Comparison of ENCODE assay signal across 1 cellular context in the genomic region with DNA sequence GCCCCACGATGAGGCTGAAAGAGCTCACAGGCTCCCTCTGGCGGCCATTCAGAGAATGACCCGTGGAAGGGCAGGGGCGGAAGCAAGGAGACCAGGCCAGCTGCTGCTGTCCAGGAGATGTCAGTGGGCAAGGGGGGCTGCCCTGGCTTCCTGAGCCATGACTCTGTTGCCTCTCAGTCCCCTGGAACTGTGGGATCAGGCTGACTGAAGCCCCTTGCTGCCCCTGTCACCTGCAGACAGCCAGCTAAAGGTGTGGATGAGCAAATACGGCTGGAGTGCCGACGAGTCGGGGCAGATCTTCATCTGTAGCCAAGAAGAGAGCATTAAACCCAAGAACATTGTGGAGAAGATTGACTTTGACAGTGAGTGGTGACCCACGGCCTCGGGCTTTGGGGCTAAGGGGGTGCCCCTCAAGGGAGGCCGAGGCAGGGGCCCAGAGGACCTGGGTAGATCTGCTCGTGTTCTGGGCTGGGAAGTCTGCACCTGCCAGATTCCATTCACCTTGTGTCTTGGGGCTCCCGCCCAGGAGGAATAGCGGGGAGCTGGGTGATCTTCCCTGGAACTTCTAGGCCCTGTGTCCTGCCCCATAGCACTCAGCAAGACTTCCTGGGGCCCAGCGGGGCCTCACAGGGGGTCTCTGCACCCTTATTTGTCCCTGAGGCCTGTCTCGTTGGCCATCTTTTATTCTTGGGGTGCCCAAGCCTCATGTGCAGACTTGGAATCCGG.
TF ChIP-seq lines count a peak whose summit lies in the region.

No MANE protein-coding gene starts in this region.

TF ChIP-seq in HepG2, 621 proteins besides CTCF, POLR2A, EP300 and RAD21 (continues in another document):
- TF ChIP-seq ELF3 (CRISPR knock-in tag; IDR thresholded peaks at IDR 0.05) (0 out of 2 replicates have a peak, but pooled peaks have one; percentile 34), GATAD2A (CRISPR knock-in tag; IDR thresholded peaks at IDR 0.05) (peak; percentile 28; the same call in 1 of the 2 replicates), MIXL1 (CRISPR knock-in tag; IDR thresholded peaks at IDR 0.05) (0 out of 2 replicates have a peak, but pooled peaks have one; percentile 14), KDM2A (CRISPR knock-in tag; IDR thresholded peaks at IDR 0.05; ENCODE audit: borderline replicate concordance, low read depth) (peak; percentile 21; the same call in 1 of the 2 replicates), SMARCE1 (IDR thresholded peaks at IDR 0.05; ENCODE audit: borderline replicate concordance) (no peak), ARNT2 (CRISPR knock-in tag; IDR thresholded peaks at IDR 0.05; ENCODE audit: low read depth) (no peak), ZNF563 (CRISPR knock-in tag; IDR thresholded peaks at IDR 0.05) (0 out of 2 replicates have a peak, but pooled peaks have one; percentile 27), RELA (CRISPR knock-in tag; IDR thresholded peaks at IDR 0.05) (no peak), ZNF335 (CRISPR knock-in tag; IDR thresholded peaks at IDR 0.05) (no peak), ZNF501 (CRISPR knock-in tag; IDR thresholded peaks at IDR 0.05) (no peak; the same call in 1 of the 2 replicates), KAT8 (CRISPR knock-in tag; IDR thresholded peaks at IDR 0.05) (0 out of 2 replicates have a peak, but pooled peaks have one; percentile 23), ZSCAN9 (CRISPR knock-in tag; IDR thresholded peaks at IDR 0.05; ENCODE audit: borderline replicate concordance) (no peak), SMC3 (IDR thresholded peaks at IDR 0.05; ENCODE audit: low read length) (peak; percentile 78), ARNTL (CRISPR knock-in tag; IDR thresholded peaks at IDR 0.05) (no peak), ZNF788 (CRISPR knock-in tag; IDR thresholded peaks at IDR 0.05; ENCODE audit: borderline replicate concordance) (peak; percentile 31; the same call in 1 of the 2 replicates), SALL2 (CRISPR knock-in tag; IDR thresholded peaks at IDR 0.05) (no peak), ZBTB38 (CRISPR knock-in tag; IDR thresholded peaks at IDR 0.05) (0 out of 2 replicates have a peak, but pooled peaks have one; percentile 37), STAG1 (CRISPR knock-in tag; IDR thresholded peaks at IDR 0.05) (peak; percentile 62), TEAD3 (CRISPR knock-in tag; optimal IDR thresholded peaks at IDR 0.05; ENCODE audit: borderline replicate concordance) (peak; percentile 35), HOXA5 (CRISPR knock-in tag; IDR thresholded peaks at IDR 0.05) (no peak), NR2F6 (IDR thresholded peaks at IDR 0.05) (no peak), NR2F6 (CRISPR knock-in tag; IDR thresholded peaks at IDR 0.05) (no peak), CBX5 (CRISPR knock-in tag; IDR thresholded peaks at IDR 0.05; ENCODE audit: borderline replicate concordance) (peak; percentile 24; the same call in 1 of the 2 replicates), ERF (CRISPR knock-in tag; IDR thresholded peaks at IDR 0.05) (peak; percentile 54; the same call in 1 of the 2 replicates), NFKB2 (CRISPR knock-in tag; IDR thresholded peaks at IDR 0.05; ENCODE audit: borderline replicate concordance) (0 out of 2 replicates have a peak, but pooled peaks have one; percentile 26), ZNF614 (CRISPR knock-in tag; IDR thresholded peaks at IDR 0.05; ENCODE audit: borderline replicate concordance) (0 out of 2 replicates have a peak, but pooled peaks have one; percentile 45), ZNF256 (CRISPR knock-in tag; conservative IDR thresholded peaks at IDR 0.05) (no peak), ZNF263 (CRISPR knock-in tag; IDR thresholded peaks at IDR 0.05) (no peak), ZNF138 (CRISPR knock-in tag; IDR thresholded peaks at IDR 0.05; ENCODE audit: low read depth) (no peak), HHEX (CRISPR knock-in tag; IDR thresholded peaks at IDR 0.05) (no peak), ZNF781 (CRISPR knock-in tag; IDR thresholded peaks at IDR 0.05; ENCODE audit: borderline replicate concordance, not compliant biosample characterization) (no peak)
- TF ChIP-seq, protein P1, sequence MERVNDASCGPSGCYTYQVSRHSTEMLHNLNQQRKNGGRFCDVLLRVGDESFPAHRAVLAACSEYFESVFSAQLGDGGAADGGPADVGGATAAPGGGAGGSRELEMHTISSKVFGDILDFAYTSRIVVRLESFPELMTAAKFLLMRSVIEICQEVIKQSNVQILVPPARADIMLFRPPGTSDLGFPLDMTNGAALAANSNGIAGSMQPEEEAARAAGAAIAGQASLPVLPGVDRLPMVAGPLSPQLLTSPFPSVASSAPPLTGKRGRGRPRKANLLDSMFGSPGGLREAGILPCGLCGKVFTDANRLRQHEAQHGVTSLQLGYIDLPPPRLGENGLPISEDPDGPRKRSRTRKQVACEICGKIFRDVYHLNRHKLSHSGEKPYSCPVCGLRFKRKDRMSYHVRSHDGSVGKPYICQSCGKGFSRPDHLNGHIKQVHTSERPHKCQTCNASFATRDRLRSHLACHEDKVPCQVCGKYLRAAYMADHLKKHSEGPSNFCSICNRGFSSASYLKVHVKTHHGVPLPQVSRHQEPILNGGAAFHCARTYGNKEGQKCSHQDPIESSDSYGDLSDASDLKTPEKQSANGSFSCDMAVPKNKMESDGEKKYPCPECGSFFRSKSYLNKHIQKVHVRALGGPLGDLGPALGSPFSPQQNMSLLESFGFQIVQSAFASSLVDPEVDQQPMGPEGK (CRISPR knock-in tag; IDR thresholded peaks at IDR 0.05), result 0 out of 2 replicates have a peak, but pooled peaks have one; percentile 21
- TF ChIP-seq, protein P2, sequence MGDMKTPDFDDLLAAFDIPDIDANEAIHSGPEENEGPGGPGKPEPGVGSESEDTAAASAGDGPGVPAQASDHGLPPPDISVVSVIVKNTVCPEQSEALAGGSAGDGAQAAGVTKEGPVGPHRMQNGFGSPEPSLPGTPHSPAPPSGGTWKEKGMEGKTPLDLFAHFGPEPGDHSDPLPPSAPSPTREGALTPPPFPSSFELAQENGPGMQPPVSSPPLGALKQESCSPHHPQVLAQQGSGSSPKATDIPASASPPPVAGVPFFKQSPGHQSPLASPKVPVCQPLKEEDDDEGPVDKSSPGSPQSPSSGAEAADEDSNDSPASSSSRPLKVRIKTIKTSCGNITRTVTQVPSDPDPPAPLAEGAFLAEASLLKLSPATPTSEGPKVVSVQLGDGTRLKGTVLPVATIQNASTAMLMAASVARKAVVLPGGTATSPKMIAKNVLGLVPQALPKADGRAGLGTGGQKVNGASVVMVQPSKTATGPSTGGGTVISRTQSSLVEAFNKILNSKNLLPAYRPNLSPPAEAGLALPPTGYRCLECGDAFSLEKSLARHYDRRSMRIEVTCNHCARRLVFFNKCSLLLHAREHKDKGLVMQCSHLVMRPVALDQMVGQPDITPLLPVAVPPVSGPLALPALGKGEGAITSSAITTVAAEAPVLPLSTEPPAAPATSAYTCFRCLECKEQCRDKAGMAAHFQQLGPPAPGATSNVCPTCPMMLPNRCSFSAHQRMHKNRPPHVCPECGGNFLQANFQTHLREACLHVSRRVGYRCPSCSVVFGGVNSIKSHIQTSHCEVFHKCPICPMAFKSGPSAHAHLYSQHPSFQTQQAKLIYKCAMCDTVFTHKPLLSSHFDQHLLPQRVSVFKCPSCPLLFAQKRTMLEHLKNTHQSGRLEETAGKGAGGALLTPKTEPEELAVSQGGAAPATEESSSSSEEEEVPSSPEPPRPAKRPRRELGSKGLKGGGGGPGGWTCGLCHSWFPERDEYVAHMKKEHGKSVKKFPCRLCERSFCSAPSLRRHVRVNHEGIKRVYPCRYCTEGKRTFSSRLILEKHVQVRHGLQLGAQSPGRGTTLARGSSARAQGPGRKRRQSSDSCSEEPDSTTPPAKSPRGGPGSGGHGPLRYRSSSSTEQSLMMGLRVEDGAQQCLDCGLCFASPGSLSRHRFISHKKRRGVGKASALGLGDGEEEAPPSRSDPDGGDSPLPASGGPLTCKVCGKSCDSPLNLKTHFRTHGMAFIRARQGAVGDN (CRISPR knock-in tag; IDR thresholded peaks at IDR 0.05), result peak; percentile 27; the same call in 1 of the 2 replicates
- TF ChIP-seq, protein P3, sequence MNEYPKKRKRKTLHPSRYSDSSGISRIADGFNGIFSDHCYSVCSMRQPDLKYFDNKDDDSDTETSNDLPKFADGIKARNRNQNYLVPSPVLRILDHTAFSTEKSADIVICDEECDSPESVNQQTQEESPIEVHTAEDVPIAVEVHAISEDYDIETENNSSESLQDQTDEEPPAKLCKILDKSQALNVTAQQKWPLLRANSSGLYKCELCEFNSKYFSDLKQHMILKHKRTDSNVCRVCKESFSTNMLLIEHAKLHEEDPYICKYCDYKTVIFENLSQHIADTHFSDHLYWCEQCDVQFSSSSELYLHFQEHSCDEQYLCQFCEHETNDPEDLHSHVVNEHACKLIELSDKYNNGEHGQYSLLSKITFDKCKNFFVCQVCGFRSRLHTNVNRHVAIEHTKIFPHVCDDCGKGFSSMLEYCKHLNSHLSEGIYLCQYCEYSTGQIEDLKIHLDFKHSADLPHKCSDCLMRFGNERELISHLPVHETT (CRISPR knock-in tag; conservative IDR thresholded peaks at IDR 0.05), result no peak
- TF ChIP-seq, protein P4, sequence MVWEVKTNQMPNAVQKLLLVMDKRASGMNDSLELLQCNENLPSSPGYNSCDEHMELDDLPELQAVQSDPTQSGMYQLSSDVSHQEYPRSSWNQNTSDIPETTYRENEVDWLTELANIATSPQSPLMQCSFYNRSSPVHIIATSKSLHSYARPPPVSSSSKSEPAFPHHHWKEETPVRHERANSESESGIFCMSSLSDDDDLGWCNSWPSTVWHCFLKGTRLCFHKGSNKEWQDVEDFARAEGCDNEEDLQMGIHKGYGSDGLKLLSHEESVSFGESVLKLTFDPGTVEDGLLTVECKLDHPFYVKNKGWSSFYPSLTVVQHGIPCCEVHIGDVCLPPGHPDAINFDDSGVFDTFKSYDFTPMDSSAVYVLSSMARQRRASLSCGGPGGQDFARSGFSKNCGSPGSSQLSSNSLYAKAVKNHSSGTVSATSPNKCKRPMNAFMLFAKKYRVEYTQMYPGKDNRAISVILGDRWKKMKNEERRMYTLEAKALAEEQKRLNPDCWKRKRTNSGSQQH (CRISPR knock-in tag; IDR thresholded peaks at IDR 0.05; ENCODE audit: low read depth), result no peak
- TF ChIP-seq, protein P5, sequence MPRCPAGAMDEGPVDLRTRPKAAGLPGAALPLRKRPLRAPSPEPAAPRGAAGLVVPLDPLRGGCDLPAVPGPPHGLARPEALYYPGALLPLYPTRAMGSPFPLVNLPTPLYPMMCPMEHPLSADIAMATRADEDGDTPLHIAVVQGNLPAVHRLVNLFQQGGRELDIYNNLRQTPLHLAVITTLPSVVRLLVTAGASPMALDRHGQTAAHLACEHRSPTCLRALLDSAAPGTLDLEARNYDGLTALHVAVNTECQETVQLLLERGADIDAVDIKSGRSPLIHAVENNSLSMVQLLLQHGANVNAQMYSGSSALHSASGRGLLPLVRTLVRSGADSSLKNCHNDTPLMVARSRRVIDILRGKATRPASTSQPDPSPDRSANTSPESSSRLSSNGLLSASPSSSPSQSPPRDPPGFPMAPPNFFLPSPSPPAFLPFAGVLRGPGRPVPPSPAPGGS (CRISPR knock-in tag; IDR thresholded peaks at IDR 0.05), result no peak
- TF ChIP-seq, protein P6, sequence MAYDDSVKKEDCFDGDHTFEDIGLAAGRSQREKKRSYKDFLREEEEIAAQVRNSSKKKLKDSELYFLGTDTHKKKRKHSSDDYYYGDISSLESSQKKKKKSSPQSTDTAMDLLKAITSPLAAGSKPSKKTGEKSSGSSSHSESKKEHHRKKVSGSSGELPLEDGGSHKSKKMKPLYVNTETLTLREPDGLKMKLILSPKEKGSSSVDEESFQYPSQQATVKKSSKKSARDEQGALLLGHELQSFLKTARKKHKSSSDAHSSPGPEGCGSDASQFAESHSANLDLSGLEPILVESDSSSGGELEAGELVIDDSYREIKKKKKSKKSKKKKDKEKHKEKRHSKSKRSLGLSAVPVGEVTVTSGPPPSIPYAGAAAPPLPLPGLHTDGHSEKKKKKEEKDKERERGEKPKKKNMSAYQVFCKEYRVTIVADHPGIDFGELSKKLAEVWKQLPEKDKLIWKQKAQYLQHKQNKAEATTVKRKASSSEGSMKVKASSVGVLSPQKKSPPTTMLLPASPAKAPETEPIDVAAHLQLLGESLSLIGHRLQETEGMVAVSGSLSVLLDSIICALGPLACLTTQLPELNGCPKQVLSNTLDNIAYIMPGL (CRISPR knock-in tag; IDR thresholded peaks at IDR 0.05; ENCODE audit: borderline replicate concordance in 1 of 2, low read depth in 1 of 2), result peak in 1 of 2 experiments; percentile 32; a peak in 1 of 4 replicates
- TF ChIP-seq, protein P7, sequence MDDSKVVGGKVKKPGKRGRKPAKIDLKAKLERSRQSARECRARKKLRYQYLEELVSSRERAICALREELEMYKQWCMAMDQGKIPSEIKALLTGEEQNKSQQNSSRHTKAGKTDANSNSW (CRISPR knock-in tag; IDR thresholded peaks at IDR 0.05; ENCODE audit: borderline replicate concordance), result no peak
- TF ChIP-seq, protein P8, sequence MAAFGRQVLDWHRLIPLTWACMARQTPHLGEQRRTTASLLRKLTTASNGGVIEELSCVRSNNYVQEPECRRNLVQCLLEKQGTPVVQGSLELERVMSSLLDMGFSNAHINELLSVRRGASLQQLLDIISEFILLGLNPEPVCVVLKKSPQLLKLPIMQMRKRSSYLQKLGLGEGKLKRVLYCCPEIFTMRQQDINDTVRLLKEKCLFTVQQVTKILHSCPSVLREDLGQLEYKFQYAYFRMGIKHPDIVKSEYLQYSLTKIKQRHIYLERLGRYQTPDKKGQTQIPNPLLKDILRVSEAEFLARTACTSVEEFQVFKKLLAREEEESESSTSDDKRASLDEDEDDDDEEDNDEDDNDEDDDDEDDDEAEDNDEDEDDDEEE (CRISPR knock-in tag; IDR thresholded peaks at IDR 0.05), result 0 out of 2 replicates have a peak, but pooled peaks have one; percentile 52
- TF ChIP-seq, protein P9, sequence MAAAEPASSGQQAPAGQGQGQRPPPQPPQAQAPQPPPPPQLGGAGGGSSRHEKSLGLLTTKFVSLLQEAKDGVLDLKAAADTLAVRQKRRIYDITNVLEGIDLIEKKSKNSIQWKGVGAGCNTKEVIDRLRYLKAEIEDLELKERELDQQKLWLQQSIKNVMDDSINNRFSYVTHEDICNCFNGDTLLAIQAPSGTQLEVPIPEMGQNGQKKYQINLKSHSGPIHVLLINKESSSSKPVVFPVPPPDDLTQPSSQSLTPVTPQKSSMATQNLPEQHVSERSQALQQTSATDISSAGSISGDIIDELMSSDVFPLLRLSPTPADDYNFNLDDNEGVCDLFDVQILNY (CRISPR knock-in tag; conservative IDR thresholded peaks at IDR 0.05), result no peak
- TF ChIP-seq, protein P10, sequence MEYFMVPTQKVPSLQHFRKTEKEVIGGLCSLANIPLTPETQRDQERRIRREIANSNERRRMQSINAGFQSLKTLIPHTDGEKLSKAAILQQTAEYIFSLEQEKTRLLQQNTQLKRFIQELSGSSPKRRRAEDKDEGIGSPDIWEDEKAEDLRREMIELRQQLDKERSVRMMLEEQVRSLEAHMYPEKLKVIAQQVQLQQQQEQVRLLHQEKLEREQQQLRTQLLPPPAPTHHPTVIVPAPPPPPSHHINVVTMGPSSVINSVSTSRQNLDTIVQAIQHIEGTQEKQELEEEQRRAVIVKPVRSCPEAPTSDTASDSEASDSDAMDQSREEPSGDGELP (IDR thresholded peaks at IDR 0.05; ENCODE audit: borderline replicate concordance, low read depth), result peak; percentile 18; the same call in 1 of the 2 replicates
